ENCODE assay signal across 8 cellular contexts in genomic region chrX:154397888-154398667, GRCh38. TPM values are rescaled to one million over a fixed set of nuclear protein-coding genes. Genes with fewer than 3 reads are reported as not detected.
A peak's percentile ranks its signal among the peaks of the same experiment; 100 is the strongest.
DNase-seq lines count a peak whose midpoint lies in the region; ATAC-seq and TF ChIP-seq lines count a peak whose summit lies in the region.

Gene RPL10, plus strand, starts transcription at chrX:154398377. Its CDS starts 143 bp downstream, at chrX:154398520.

- peak within 1 kb of the TSS; percentile 97 for H3K27ac ChIP-seq in C4-2B

- intact Hi-C loops in left colon (cut with DNase I, micrococcal nuclease) = no loop called here

- peak; percentile 76 for ATAC-seq in GM19395 (IDR thresholded peaks at IDR 0.05; ENCODE audit: unreplicated experiment)
- peak; percentile 61 for ATAC-seq in HG03558 (IDR thresholded peaks at IDR 0.05; ENCODE audit: extremely low read depth, unreplicated experiment)
- peak; percentile 83 for ATAC-seq in left colon

- TF ChIP-seq CTCF in C4-2B (conservative IDR thresholded peaks at IDR 0.05) = no peak

- peak; percentile 91 for DNase-seq in NCI-H748 treated with DMSO at 0.1 percent for 48 hours (lab: John Stamatoyannopoulos, UW)
- peak; percentile 82 for DNase-seq in activated CD4-positive, alpha-beta T cell treated with anti-CD3 and anti-CD28 coated beads, Interleukin-2, amount 50 U/mL, for 1 hour
- peak; percentile 14 for DNase-seq in cortex of kidney (lab: John Stamatoyannopoulos, UW)
- DNase-seq in left colon = peak; percentile 91 to 96
- DNase-seq in stimulated activated CD4-positive, alpha-beta T cell treated with anti-CD3 and anti-CD28 coated beads, Interleukin-1b, Interleukin-23, amount 100 ng/mL, for 4 hours (ENCODE audit: low read depth in 2 of 2) = peak; percentile 74 to 77

RNA-seq across cellular contexts. Expression of gene RPL10, which starts in this region (rescaled TPM):
- 1,000 to 10,000 TPM; 2,262 to 2,406 TPM for total RNA-seq in left colon

Comparison
In these comparisons a context has a peak if more than half of its experiments do, and no peak if none do; other contexts are left out.
1. Peak in every context shown above with its lines: DNase-seq, ATAC-seq and H3K27ac ChIP-seq.
2. DNase-seq: peak in every context shown above with its lines; median percentile 94 in left colon; 91 in NCI-H748 treated with DMSO at 0.1 percent for 48 hours; 82 in activated CD4-positive, alpha-beta T cell treated with anti-CD3 and anti-CD28 coated beads, Interleukin-2, amount 50 U/mL, for 1 hour; 76 in stimulated activated CD4-positive, alpha-beta T cell treated with anti-CD3 and anti-CD28 coated beads, Interleukin-1b, Interleukin-23, amount 100 ng/mL, for 4 hours; 14 in cortex of kidney.